20 cellular contexts compared by ENCODE assay signal in genomic region chr9:91157891-91158660, GRCh38.
A peak's percentile ranks its signal among the peaks of the same experiment; 100 is the strongest.
DNase-seq lines count a peak whose midpoint lies in the region; ATAC-seq, FAIRE-seq and TF ChIP-seq lines count a peak whose summit lies in the region.
"Had no signal": no experiment of that assay in that cellular context is flagged by ENCODE, and none has a peak within 500 bp of the region (broad histone marks: within the 10 kb centered on the region; RNA-seq: fewer than 3 reads in every experiment).

No MANE protein-coding gene starts in this region.

- H3K4me2 ChIP-seq in KMS-11: peak overlapping the region; percentile 69
- no peak overlapping the region for H3K4me2 ChIP-seq in trophoblast cell (ENCODE audit: low read length)

- H4K12ac ChIP-seq in trophoblast cell (ENCODE audit: low read depth, low read length): no peak overlapping the region

- H3K9ac ChIP-seq in KMS-11: no peak overlapping the region
- no peak overlapping the region for H3K9ac ChIP-seq in trophoblast cell (ENCODE audit: low read length)

- peak; percentile 16 to 18 for DNase-seq in activated T-cell treated with anti-CD3 and anti-CD28 coated beads, Interleukin-2, amount 50 U/mL, for 48 hours
- no peak for DNase-seq in activated T-cell treated with anti-CD3 and anti-CD28 coated beads, Interleukin-2, amount 50 U/mL, for 4 hours
- DNase-seq in activated CD4-positive, alpha-beta memory T cell treated with anti-CD3 and anti-CD28 coated beads, Interleukin-2, amount 10 ng/mL, durations not matched to agents 7 days and 5 days: no peak
- peak; percentile 94 to 97 for DNase-seq in trophoblast cell
- DNase-seq in cerebellar nuclear complex (lab: John Stamatoyannopoulos, UW): no peak
- no peak for DNase-seq in Right ventricle myocardium inferior (ENCODE audit: missing footprints)
- DNase-seq in small intestine: no peak
- DNase-seq: ACHN, AML-193, DMS79 treated with DMSO at 0.1 percent for 48 hours, KBM-7, NCI-H1417, NCI-H187, NCI-H2227 treated with DMSO at 0.1 percent for 48 hours, NCI-H524, NCI-H82, SHP77 treated with DMSO at 0.1 percent for 48 hours had no signal

- no peaks in the 10 kb centered on the region for H3K9me3 Mint-ChIP-seq in activated T-cell treated with anti-CD3 and anti-CD28 coated beads, Interleukin-2, amount 50 U/mL, for 4 hours
- peaks cover 14% of the 10 kb centered on the region for H3K9me3 Mint-ChIP-seq in activated CD4-positive, alpha-beta memory T cell treated with anti-CD3 and anti-CD28 coated beads, Interleukin-2, amount 10 ng/mL, durations not matched to agents 7 days and 5 days

- FAIRE-seq in small intestine (lab: Jason Lieb, UNC): no peak
- FAIRE-seq: H1 had no signal

- CTCF ChIA-PET in activated CD4-positive, alpha-beta memory T cell treated with anti-CD3 and anti-CD28 coated beads, Interleukin-2, amount 10 ng/mL, durations not matched to agents 7 days and 5 days (lab: Charles Lee): interaction anchor here (2.4 kb wide), 1 partner anchor 96 kb away, joined by 7 read pairs; no protein-coding TSS in a partner anchor

- no peaks in the 10 kb centered on the region for H3K27me3 ChIP-seq in KMS-11 (ENCODE audit: insufficient read depth, low read depth)
- H3K27me3 ChIP-seq in trophoblast cell (ENCODE audit: insufficient read depth, low read length): no peaks in the 10 kb centered on the region
- no peaks in the 10 kb centered on the region for H3K27me3 ChIP-seq in small intestine (ENCODE audit: control insufficient read depth in 2 of 2, insufficient read depth in 2 of 2, low read length in 2 of 2)

- peaks cover 91% of the 10 kb centered on the region for H3K4me1 ChIP-seq in KMS-11 (ENCODE audit: low read depth, poor library complexity, severe bottlenecking)
- H3K4me1 ChIP-seq in trophoblast cell (ENCODE audit: control insufficient read depth in 1 of 2, insufficient read depth in 2 of 2, low read length in 2 of 2): peaks cover 16 to 18% of the 10 kb centered on the region in 2 experiments
- H3K4me1 ChIP-seq in small intestine (ENCODE audit: control insufficient read depth in 2 of 2, insufficient read depth in 1 of 2, low read depth in 1 of 2, low read length in 1 of 2): no peaks in the 10 kb centered on the region

- no peak overlapping the region for H3K4ac ChIP-seq in trophoblast cell (ENCODE audit: low read depth, low read length)

- H3K4me3 Mint-ChIP-seq in activated T-cell treated with anti-CD3 and anti-CD28 coated beads, Interleukin-2, amount 50 U/mL, for 4 hours: no peak overlapping the region
- H3K4me3 Mint-ChIP-seq in activated CD4-positive, alpha-beta memory T cell treated with anti-CD3 and anti-CD28 coated beads, Interleukin-2, amount 10 ng/mL, durations not matched to agents 7 days and 5 days: peak overlapping the region; percentile 41
- H3K4me3 Mint-ChIP-seq: CD14-positive monocyte had no signal

- intact Hi-C loops in Right ventricle myocardium inferior (cut with DNase I): no loop called here

- H2BK120ac ChIP-seq in trophoblast cell (ENCODE audit: insufficient read depth, low read length, poor library complexity): no peak overlapping the region

- H2BK5ac ChIP-seq in trophoblast cell (ENCODE audit: low read depth, low read length, poor library complexity): no peak overlapping the region

- no CpG with 5 or more reads among the region's 7 CpGs for WGBS in trophoblast cell (ENCODE audit: extremely low coverage, insufficient coverage, insufficient read length)
- 81 to 93% (median 82%) methylated on average over 7 of the region's 7 CpGs for WGBS in small intestine, 3 donors

- peak overlapping the region; percentile 70 for H3K27ac Mint-ChIP-seq in activated CD4-positive, alpha-beta memory T cell treated with anti-CD3 and anti-CD28 coated beads, Interleukin-2, amount 10 ng/mL, durations not matched to agents 7 days and 5 days
- H3K27ac Mint-ChIP-seq: CD14-positive monocyte had no signal

- no peaks in the 10 kb centered on the region for H4K20me1 ChIP-seq in KMS-11 (ENCODE audit: insufficient read depth)

- peak overlapping the region; percentile 29 for H2BK12ac ChIP-seq in trophoblast cell (ENCODE audit: low read length)

- no peak overlapping the region for H3K18ac ChIP-seq in trophoblast cell (ENCODE audit: low read length)

- no peak for TF ChIP-seq CTCF in KMS-11 (conservative IDR thresholded peaks at IDR 0.05; ENCODE audit: low read depth, low read length)

- H3K27ac ChIP-seq in KMS-11 (peak overlapping the region; percentile 73), trophoblast cell (ENCODE audit: low read depth, low read length) (no peak overlapping the region), small intestine (ENCODE audit: low read depth in 1 of 2, low read length in 1 of 2) (no peak overlapping the region)

- H2AFZ ChIP-seq in KMS-11 (ENCODE audit: low read depth) (no peak overlapping the region), trophoblast cell (ENCODE audit: insufficient read depth, low read length, poor library complexity) (no peak overlapping the region)

- H3K4me3 ChIP-seq in KMS-11 (IDR thresholded peaks at IDR 0.05; ENCODE audit: insufficient read depth, low read depth, low read length) (no peak overlapping the region), trophoblast cell (ENCODE audit: low read depth, low read length) (no peak overlapping the region), small intestine (ENCODE audit: low read depth in 1 of 2, low read length in 2 of 2) (no peak overlapping the region)

- H3K79me1 ChIP-seq in trophoblast cell (ENCODE audit: low read length): peaks cover 2% of the 10 kb centered on the region

- H3K9me3 ChIP-seq in trophoblast cell (ENCODE audit: insufficient read depth, low read depth, low read length): no peaks in the 10 kb centered on the region
- no peaks in the 10 kb centered on the region for H3K9me3 ChIP-seq in small intestine (ENCODE audit: control insufficient read depth, low read depth)

- H2AK5ac ChIP-seq in trophoblast cell (ENCODE audit: low read length): no peak overlapping the region

- H3K27me3 Mint-ChIP-seq in activated T-cell treated with anti-CD3 and anti-CD28 coated beads, Interleukin-2, amount 50 U/mL, for 4 hours (ENCODE audit: low read depth): no peaks in the 10 kb centered on the region
- no peaks in the 10 kb centered on the region for H3K27me3 Mint-ChIP-seq in activated CD4-positive, alpha-beta memory T cell treated with anti-CD3 and anti-CD28 coated beads, Interleukin-2, amount 10 ng/mL, durations not matched to agents 7 days and 5 days

- peaks cover 31% of the 10 kb centered on the region for H3K4me1 Mint-ChIP-seq in activated T-cell treated with anti-CD3 and anti-CD28 coated beads, Interleukin-2, amount 50 U/mL, for 4 hours (ENCODE audit: low read depth)
- H3K4me1 Mint-ChIP-seq in activated CD4-positive, alpha-beta memory T cell treated with anti-CD3 and anti-CD28 coated beads, Interleukin-2, amount 10 ng/mL, durations not matched to agents 7 days and 5 days: peaks cover 89% of the 10 kb centered on the region

- POLR2A ChIA-PET in activated CD4-positive, alpha-beta memory T cell treated with anti-CD3 and anti-CD28 coated beads, Interleukin-2, amount 10 ng/mL, durations not matched to agents 7 days and 5 days (lab: Charles Lee): interaction anchor here (0.7 to 10.6 kb wide), 8 partner anchors 11 to 266 kb away, joined by 3 to 167 read pairs (median 5); partner anchors contain the start of gene NFIL3

- no peak for ATAC-seq in activated T-cell treated with anti-CD3 and anti-CD28 coated beads, Interleukin-2, amount 50 U/mL, for 4 hours
- no peak for ATAC-seq in Right ventricle myocardium inferior

- H3K79me2 ChIP-seq in KMS-11 (ENCODE audit: insufficient read depth, low read depth): peaks cover 85% of the 10 kb centered on the region
- H3K79me2 ChIP-seq in trophoblast cell (ENCODE audit: control insufficient read depth, insufficient read depth, low read length, poor library complexity): no peaks in the 10 kb centered on the region

- no peaks in the 10 kb centered on the region for H3K36me3 Mint-ChIP-seq in activated T-cell treated with anti-CD3 and anti-CD28 coated beads, Interleukin-2, amount 50 U/mL, for 4 hours (ENCODE audit: insufficient read depth)
- H3K36me3 Mint-ChIP-seq in activated CD4-positive, alpha-beta memory T cell treated with anti-CD3 and anti-CD28 coated beads, Interleukin-2, amount 10 ng/mL, durations not matched to agents 7 days and 5 days (ENCODE audit: low read depth): peaks cover 86% of the 10 kb centered on the region

- H3K36me3 ChIP-seq in KMS-11 (ENCODE audit: insufficient read depth) (no peaks in the 10 kb centered on the region), trophoblast cell (ENCODE audit: control insufficient read depth in 1 of 2, insufficient read depth in 2 of 2, low read length in 2 of 2) (no peaks in the 10 kb centered on the region), small intestine (ENCODE audit: control insufficient read depth in 2 of 2, insufficient read depth in 2 of 2, low read length in 2 of 2) (no peaks in the 10 kb centered on the region)

- no peak overlapping the region for H3K14ac ChIP-seq in trophoblast cell (ENCODE audit: low read length)

- H4K91ac ChIP-seq in trophoblast cell (ENCODE audit: low read depth, low read length): no peak overlapping the region

- no peak overlapping the region for H4K8ac ChIP-seq in trophoblast cell (ENCODE audit: low read depth, low read length)

- H3K23ac ChIP-seq in trophoblast cell (ENCODE audit: low read length): no peak overlapping the region

Comparison
In these comparisons a context has a peak if more than half of its experiments do, and no peak if none do; other contexts are left out.
1. DNase-seq: peak in activated T-cell treated with anti-CD3 and anti-CD28 coated beads, Interleukin-2, amount 50 U/mL, for 48 hours (2 of 2) and trophoblast cell (2 of 2); none in activated T-cell treated with anti-CD3 and anti-CD28 coated beads, Interleukin-2, amount 50 U/mL, for 4 hours (single experiment), activated CD4-positive, alpha-beta memory T cell treated with anti-CD3 and anti-CD28 coated beads, Interleukin-2, amount 10 ng/mL, durations not matched to agents 7 days and 5 days (single experiment), cerebellar nuclear complex (0 of 2), Right ventricle myocardium inferior (single experiment) and small intestine (single experiment).